Comparison of ENCODE assay signal across 2 cellular contexts in genomic region chr6:68233623-68234022, GRCh38.
TF ChIP-seq lines count a peak whose summit lies in the region.

No MANE protein-coding gene starts in this region.

TF ChIP-seq in H1, 55 proteins besides CTCF, POLR2A, EP300 and RAD21:
- TF ChIP-seq, protein P1, sequence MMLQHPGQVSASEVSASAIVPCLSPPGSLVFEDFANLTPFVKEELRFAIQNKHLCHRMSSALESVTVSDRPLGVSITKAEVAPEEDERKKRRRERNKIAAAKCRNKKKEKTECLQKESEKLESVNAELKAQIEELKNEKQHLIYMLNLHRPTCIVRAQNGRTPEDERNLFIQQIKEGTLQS (IDR thresholded peaks at IDR 0.05; ENCODE audit: insufficient read depth, low read depth, low read length), result no peak
- no peak for TF ChIP-seq MAX (IDR thresholded peaks at IDR 0.05)
- TF ChIP-seq BRCA1 (IDR thresholded peaks at IDR 0.05; ENCODE audit: low read depth, low read length), result no peak
- no peak for TF ChIP-seq SP4 (IDR thresholded peaks at IDR 0.05; ENCODE audit: low read length)
- TF ChIP-seq TAF7 (optimal IDR thresholded peaks at IDR 0.05; ENCODE audit: borderline replicate concordance, low read depth, low read length), result no peak
- TF ChIP-seq BCL11A (IDR thresholded peaks at IDR 0.05; ENCODE audit: low read depth in 2 of 2, low read length in 2 of 2), result no peak
- no peak for TF ChIP-seq SP1 (IDR thresholded peaks at IDR 0.05; ENCODE audit: low read depth, low read length)
- no peak for TF ChIP-seq TBP (IDR thresholded peaks at IDR 0.05; ENCODE audit: low read depth, low read length)
- no peak for TF ChIP-seq GABPA (IDR thresholded peaks at IDR 0.05; ENCODE audit: borderline replicate concordance, insufficient read depth, low read length)
- no peak for TF ChIP-seq TEAD4 (IDR thresholded peaks at IDR 0.05; ENCODE audit: low read depth, low read length)
- TF ChIP-seq, protein P2, sequence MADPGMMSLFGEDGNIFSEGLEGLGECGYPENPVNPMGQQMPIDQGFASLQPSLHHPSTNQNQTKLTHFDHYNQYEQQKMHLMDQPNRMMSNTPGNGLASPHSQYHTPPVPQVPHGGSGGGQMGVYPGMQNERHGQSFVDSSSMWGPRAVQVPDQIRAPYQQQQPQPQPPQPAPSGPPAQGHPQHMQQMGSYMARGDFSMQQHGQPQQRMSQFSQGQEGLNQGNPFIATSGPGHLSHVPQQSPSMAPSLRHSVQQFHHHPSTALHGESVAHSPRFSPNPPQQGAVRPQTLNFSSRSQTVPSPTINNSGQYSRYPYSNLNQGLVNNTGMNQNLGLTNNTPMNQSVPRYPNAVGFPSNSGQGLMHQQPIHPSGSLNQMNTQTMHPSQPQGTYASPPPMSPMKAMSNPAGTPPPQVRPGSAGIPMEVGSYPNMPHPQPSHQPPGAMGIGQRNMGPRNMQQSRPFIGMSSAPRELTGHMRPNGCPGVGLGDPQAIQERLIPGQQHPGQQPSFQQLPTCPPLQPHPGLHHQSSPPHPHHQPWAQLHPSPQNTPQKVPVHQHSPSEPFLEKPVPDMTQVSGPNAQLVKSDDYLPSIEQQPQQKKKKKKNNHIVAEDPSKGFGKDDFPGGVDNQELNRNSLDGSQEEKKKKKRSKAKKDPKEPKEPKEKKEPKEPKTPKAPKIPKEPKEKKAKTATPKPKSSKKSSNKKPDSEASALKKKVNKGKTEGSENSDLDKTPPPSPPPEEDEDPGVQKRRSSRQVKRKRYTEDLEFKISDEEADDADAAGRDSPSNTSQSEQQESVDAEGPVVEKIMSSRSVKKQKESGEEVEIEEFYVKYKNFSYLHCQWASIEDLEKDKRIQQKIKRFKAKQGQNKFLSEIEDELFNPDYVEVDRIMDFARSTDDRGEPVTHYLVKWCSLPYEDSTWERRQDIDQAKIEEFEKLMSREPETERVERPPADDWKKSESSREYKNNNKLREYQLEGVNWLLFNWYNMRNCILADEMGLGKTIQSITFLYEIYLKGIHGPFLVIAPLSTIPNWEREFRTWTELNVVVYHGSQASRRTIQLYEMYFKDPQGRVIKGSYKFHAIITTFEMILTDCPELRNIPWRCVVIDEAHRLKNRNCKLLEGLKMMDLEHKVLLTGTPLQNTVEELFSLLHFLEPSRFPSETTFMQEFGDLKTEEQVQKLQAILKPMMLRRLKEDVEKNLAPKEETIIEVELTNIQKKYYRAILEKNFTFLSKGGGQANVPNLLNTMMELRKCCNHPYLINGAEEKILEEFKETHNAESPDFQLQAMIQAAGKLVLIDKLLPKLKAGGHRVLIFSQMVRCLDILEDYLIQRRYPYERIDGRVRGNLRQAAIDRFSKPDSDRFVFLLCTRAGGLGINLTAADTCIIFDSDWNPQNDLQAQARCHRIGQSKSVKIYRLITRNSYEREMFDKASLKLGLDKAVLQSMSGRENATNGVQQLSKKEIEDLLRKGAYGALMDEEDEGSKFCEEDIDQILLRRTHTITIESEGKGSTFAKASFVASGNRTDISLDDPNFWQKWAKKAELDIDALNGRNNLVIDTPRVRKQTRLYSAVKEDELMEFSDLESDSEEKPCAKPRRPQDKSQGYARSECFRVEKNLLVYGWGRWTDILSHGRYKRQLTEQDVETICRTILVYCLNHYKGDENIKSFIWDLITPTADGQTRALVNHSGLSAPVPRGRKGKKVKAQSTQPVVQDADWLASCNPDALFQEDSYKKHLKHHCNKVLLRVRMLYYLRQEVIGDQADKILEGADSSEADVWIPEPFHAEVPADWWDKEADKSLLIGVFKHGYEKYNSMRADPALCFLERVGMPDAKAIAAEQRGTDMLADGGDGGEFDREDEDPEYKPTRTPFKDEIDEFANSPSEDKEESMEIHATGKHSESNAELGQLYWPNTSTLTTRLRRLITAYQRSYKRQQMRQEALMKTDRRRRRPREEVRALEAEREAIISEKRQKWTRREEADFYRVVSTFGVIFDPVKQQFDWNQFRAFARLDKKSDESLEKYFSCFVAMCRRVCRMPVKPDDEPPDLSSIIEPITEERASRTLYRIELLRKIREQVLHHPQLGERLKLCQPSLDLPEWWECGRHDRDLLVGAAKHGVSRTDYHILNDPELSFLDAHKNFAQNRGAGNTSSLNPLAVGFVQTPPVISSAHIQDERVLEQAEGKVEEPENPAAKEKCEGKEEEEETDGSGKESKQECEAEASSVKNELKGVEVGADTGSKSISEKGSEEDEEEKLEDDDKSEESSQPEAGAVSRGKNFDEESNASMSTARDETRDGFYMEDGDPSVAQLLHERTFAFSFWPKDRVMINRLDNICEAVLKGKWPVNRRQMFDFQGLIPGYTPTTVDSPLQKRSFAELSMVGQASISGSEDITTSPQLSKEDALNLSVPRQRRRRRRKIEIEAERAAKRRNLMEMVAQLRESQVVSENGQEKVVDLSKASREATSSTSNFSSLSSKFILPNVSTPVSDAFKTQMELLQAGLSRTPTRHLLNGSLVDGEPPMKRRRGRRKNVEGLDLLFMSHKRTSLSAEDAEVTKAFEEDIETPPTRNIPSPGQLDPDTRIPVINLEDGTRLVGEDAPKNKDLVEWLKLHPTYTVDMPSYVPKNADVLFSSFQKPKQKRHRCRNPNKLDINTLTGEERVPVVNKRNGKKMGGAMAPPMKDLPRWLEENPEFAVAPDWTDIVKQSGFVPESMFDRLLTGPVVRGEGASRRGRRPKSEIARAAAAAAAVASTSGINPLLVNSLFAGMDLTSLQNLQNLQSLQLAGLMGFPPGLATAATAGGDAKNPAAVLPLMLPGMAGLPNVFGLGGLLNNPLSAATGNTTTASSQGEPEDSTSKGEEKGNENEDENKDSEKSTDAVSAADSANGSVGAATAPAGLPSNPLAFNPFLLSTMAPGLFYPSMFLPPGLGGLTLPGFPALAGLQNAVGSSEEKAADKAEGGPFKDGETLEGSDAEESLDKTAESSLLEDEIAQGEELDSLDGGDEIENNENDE (IDR thresholded peaks at IDR 0.05; ENCODE audit: insufficient replicate concordance, low read length), result no peak
- TF ChIP-seq POLR2AphosphoS5 (IDR thresholded peaks at IDR 0.05; ENCODE audit: low read depth, low read length), result no peak
- TF ChIP-seq GTF2F1 (IDR thresholded peaks at IDR 0.05; ENCODE audit: borderline replicate concordance, low read depth, low read length), result no peak
- TF ChIP-seq HDAC6 (IDR thresholded peaks at IDR 0.05; ENCODE audit: low read depth, low read length), result no peak
- TF ChIP-seq CEBPB (IDR thresholded peaks at IDR 0.05; ENCODE audit: low read depth, low read length), result no peak
- no peak for TF ChIP-seq TCF12 (IDR thresholded peaks at IDR 0.05; ENCODE audit: low read depth, low read length)

TF ChIP-seq in WTC11, 78 proteins besides CTCF, POLR2A, EP300 and RAD21:
- no peak for TF ChIP-seq FOXJ3 (CRISPR knock-in tag; IDR thresholded peaks at IDR 0.05; ENCODE audit: borderline replicate concordance)
- no peak for TF ChIP-seq ATF6 (CRISPR knock-in tag; IDR thresholded peaks at IDR 0.05)
- no peak for TF ChIP-seq ZNF423 (CRISPR knock-in tag; IDR thresholded peaks at IDR 0.05)
- no peak for TF ChIP-seq CREB1 (CRISPR knock-in tag; IDR thresholded peaks at IDR 0.05)
- TF ChIP-seq, protein P3, sequence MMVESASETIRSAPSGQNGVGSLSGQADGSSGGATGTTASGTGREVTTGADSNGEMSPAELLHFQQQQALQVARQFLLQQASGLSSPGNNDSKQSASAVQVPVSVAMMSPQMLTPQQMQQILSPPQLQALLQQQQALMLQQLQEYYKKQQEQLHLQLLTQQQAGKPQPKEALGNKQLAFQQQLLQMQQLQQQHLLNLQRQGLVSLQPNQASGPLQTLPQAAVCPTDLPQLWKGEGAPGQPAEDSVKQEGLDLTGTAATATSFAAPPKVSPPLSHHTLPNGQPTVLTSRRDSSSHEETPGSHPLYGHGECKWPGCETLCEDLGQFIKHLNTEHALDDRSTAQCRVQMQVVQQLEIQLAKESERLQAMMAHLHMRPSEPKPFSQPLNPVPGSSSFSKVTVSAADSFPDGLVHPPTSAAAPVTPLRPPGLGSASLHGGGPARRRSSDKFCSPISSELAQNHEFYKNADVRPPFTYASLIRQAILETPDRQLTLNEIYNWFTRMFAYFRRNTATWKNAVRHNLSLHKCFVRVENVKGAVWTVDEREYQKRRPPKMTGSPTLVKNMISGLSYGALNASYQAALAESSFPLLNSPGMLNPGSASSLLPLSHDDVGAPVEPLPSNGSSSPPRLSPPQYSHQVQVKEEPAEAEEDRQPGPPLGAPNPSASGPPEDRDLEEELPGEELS (CRISPR knock-in tag; IDR thresholded peaks at IDR 0.05), result no peak
- no peak for TF ChIP-seq ZNF219 (CRISPR knock-in tag; IDR thresholded peaks at IDR 0.05; ENCODE audit: borderline replicate concordance)
- TF ChIP-seq, protein P4, sequence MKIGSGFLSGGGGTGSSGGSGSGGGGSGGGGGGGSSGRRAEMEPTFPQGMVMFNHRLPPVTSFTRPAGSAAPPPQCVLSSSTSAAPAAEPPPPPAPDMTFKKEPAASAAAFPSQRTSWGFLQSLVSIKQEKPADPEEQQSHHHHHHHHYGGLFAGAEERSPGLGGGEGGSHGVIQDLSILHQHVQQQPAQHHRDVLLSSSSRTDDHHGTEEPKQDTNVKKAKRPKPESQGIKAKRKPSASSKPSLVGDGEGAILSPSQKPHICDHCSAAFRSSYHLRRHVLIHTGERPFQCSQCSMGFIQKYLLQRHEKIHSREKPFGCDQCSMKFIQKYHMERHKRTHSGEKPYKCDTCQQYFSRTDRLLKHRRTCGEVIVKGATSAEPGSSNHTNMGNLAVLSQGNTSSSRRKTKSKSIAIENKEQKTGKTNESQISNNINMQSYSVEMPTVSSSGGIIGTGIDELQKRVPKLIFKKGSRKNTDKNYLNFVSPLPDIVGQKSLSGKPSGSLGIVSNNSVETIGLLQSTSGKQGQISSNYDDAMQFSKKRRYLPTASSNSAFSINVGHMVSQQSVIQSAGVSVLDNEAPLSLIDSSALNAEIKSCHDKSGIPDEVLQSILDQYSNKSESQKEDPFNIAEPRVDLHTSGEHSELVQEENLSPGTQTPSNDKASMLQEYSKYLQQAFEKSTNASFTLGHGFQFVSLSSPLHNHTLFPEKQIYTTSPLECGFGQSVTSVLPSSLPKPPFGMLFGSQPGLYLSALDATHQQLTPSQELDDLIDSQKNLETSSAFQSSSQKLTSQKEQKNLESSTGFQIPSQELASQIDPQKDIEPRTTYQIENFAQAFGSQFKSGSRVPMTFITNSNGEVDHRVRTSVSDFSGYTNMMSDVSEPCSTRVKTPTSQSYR (CRISPR knock-in tag; IDR thresholded peaks at IDR 0.05), result no peak
- TF ChIP-seq FOXK1 (CRISPR knock-in tag; IDR thresholded peaks at IDR 0.05), result no peak
- no peak for TF ChIP-seq ZNF512 (CRISPR knock-in tag; IDR thresholded peaks at IDR 0.05; ENCODE audit: borderline replicate concordance)
- TF ChIP-seq GABPB1 (CRISPR knock-in tag; IDR thresholded peaks at IDR 0.05), result no peak
- TF ChIP-seq PRDM15 (CRISPR knock-in tag; IDR thresholded peaks at IDR 0.05), result no peak
- TF ChIP-seq NR2C2 (CRISPR knock-in tag; IDR thresholded peaks at IDR 0.05), result no peak
- no peak for TF ChIP-seq JUN (CRISPR knock-in tag; IDR thresholded peaks at IDR 0.05)
- TF ChIP-seq, protein P5, sequence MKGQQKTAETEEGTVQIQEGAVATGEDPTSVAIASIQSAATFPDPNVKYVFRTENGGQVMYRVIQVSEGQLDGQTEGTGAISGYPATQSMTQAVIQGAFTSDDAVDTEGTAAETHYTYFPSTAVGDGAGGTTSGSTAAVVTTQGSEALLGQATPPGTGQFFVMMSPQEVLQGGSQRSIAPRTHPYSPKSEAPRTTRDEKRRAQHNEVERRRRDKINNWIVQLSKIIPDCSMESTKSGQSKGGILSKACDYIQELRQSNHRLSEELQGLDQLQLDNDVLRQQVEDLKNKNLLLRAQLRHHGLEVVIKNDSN (CRISPR knock-in tag; IDR thresholded peaks at IDR 0.05), result no peak
- no peak for TF ChIP-seq MXD4 (CRISPR knock-in tag; IDR thresholded peaks at IDR 0.05; ENCODE audit: borderline replicate concordance)
- no peak for TF ChIP-seq TEAD4 (CRISPR knock-in tag; IDR thresholded peaks at IDR 0.05)
